In genomic region chr9:134564431-134565170, GRCh38 we compare ENCODE assay signal across 13 cellular contexts.
DNase-seq lines count a peak whose midpoint lies in the region; ATAC-seq, FAIRE-seq and TF ChIP-seq lines count a peak whose summit lies in the region.
"Had no signal": no experiment of that assay in that cellular context is flagged by ENCODE, and none has a peak within 500 bp of the region (broad histone marks: within the 10 kb centered on the region; RNA-seq: fewer than 3 reads in every experiment).

No MANE protein-coding gene starts in this region.

- H3K4me1 Mint-ChIP-seq in CD8-positive, alpha-beta memory T cell, result peaks cover 0 to 5% (median 0%) of the 10 kb centered on the region in 3 donors
- H3K4me1 Mint-ChIP-seq: mesothelial cell of epicardium had no signal

- POLR2A ChIA-PET in GM10248 (lab: Yijun Ruan, JAX), result no interaction called here
- POLR2A ChIA-PET in CD8-positive, alpha-beta memory T cell (lab: Charles Lee), result no interaction called here

- peak; percentile 76 for FAIRE-seq in HTR-8/SVneo (lab: Jason Lieb, UNC)

- H3K27me3 Mint-ChIP-seq in CD8-positive, alpha-beta memory T cell, result peaks cover 0 to 2% of the 10 kb centered on the region in 2 donors

- H3K36me3 Mint-ChIP-seq in CD8-positive, alpha-beta memory T cell, result no peaks in the 10 kb centered on the region
- H3K36me3 Mint-ChIP-seq: mesothelial cell of epicardium had no signal

- intact Hi-C loops in colonic mucosa (cut with DNase I) (no loop called here), posterior vena cava (cut with DNase I) (loop anchor here in 1 of 2 donors (5.0 kb wide), 1 partner anchor 353 kb away; the partner anchor contains the start of gene FCN1)

- H3K27me3 ChIP-seq in colonic mucosa, result no peaks in the 10 kb centered on the region
- no peaks in the 10 kb centered on the region for H3K27me3 ChIP-seq in CD8-positive, alpha-beta memory T cell (ENCODE audit: insufficient read depth, low read length, poor library complexity, severe bottlenecking)
- H3K27me3 ChIP-seq: cardiac muscle cell had no signal

- H3K9ac ChIP-seq in colonic mucosa (ENCODE audit: low read depth in 2 of 2, low read length in 2 of 2), result no peak overlapping the region

- DNase-seq in AG20443 (ENCODE audit: low spot score), result peak; percentile 83
- DNase-seq in HTR-8/SVneo (ENCODE audit: insufficient read length, low spot score), result peak; percentile 59
- DNase-seq in colonic mucosa, result peak; percentile 11
- DNase-seq in posterior vena cava (ENCODE audit: low spot score), result peak; percentile 42
- DNase-seq in iPS-NIHi7 (ENCODE audit: extremely low spot score), result no peak
- no peak for DNase-seq in GM10248 (ENCODE audit: extremely low spot score)
- no peak for DNase-seq in CD8-positive, alpha-beta memory T cell
- DNase-seq: COR-L47; stimulated activated naive CD4-positive, alpha-beta T cell treated with Interleukin-2 at 50 U/mL for 16 hours had no signal

- TF ChIP-seq CTCF in colonic mucosa (IDR thresholded peaks at IDR 0.05) (no peak), GM10248 (IDR thresholded peaks at IDR 0.05; ENCODE audit: control extremely low read depth, extremely low read depth, low read depth, missing control alignments) (no peak)

- H3K4me3 Mint-ChIP-seq in CD8-positive, alpha-beta memory T cell, result no peak overlapping the region
- H3K4me3 Mint-ChIP-seq: mesothelial cell of epicardium; T-helper 1 cell treated with Interleukin-12 subunit alpha and Interleukin-12 subunit beta and Interleukin-4 antibody, amounts not matched to agents 30 μg/mL and 1 μg/mL, for 36 hours had no signal

- no peaks in the 10 kb centered on the region for H3K36me3 ChIP-seq in colonic mucosa
- H3K36me3 ChIP-seq in CD8-positive, alpha-beta memory T cell (ENCODE audit: insufficient read depth, low read length), result no peaks in the 10 kb centered on the region
- H3K36me3 ChIP-seq: cardiac muscle cell had no signal

- no peaks in the 10 kb centered on the region for H3K4me1 ChIP-seq in colonic mucosa
- no peaks in the 10 kb centered on the region for H3K4me1 ChIP-seq in CD8-positive, alpha-beta memory T cell (ENCODE audit: insufficient read depth, low read length)

- H3K4me3 ChIP-seq in colonic mucosa, result no peak overlapping the region
- H3K4me3 ChIP-seq in CD8-positive, alpha-beta memory T cell (ENCODE audit: low read length), result no peak overlapping the region
- H3K4me3 ChIP-seq: cardiac muscle cell had no signal

- no peaks in the 10 kb centered on the region for H3K9me3 ChIP-seq in colonic mucosa
- H3K9me3 ChIP-seq in CD8-positive, alpha-beta memory T cell (ENCODE audit: low read length), result peaks cover 4% of the 10 kb centered on the region

- H3K27ac Mint-ChIP-seq in CD8-positive, alpha-beta memory T cell, result peak overlapping the region in 1 of 8 donors; percentile 4
- H3K27ac Mint-ChIP-seq: mesothelial cell of epicardium; T-helper 1 cell treated with Interleukin-12 subunit alpha and Interleukin-12 subunit beta and Interleukin-4 antibody, amounts not matched to agents 30 μg/mL and 1 μg/mL, for 36 hours had no signal

- H3K27ac ChIP-seq in colonic mucosa, result no peak overlapping the region
- no peak overlapping the region for H3K27ac ChIP-seq in CD8-positive, alpha-beta memory T cell (ENCODE audit: low read depth, low read length)
- H3K27ac ChIP-seq: cardiac muscle cell had no signal

- peaks cover 0 to 12% (median 5%) of the 10 kb centered on the region in 5 donors for H3K9me3 Mint-ChIP-seq in CD8-positive, alpha-beta memory T cell

- CTCF ChIA-PET in GM10248 (lab: Yijun Ruan, JAX), result no interaction called here
- CTCF ChIA-PET in CD8-positive, alpha-beta memory T cell (lab: Charles Lee), result no interaction called here

- no peak for ATAC-seq in HG02852 (IDR thresholded peaks at IDR 0.05; ENCODE audit: unreplicated experiment)

Comparison
In these comparisons a context has a peak if more than half of its experiments do, and no peak if none do; other contexts are left out.
1. DNase-seq: peak in AG20443 (single experiment), HTR-8/SVneo (single experiment), colonic mucosa (single experiment) and posterior vena cava (single experiment); none in iPS-NIHi7 (single experiment), GM10248 (single experiment) and CD8-positive, alpha-beta memory T cell (0 of 5).